In genomic region chr12:25364529-25365339, GRCh38 we compare ENCODE assay signal across 9 cellular contexts.
A peak's percentile ranks its signal among the peaks of the same experiment; 100 is the strongest.
DNase-seq lines count a peak whose midpoint lies in the region; ATAC-seq and TF ChIP-seq lines count a peak whose summit lies in the region.
"Had no signal": no experiment of that assay in that cellular context is flagged by ENCODE, and none has a peak within 500 bp of the region (broad histone marks: within the 10 kb centered on the region; RNA-seq: fewer than 3 reads in every experiment).

No MANE protein-coding gene starts in this region.

- intact Hi-C loops in Right ventricle myocardium superior (cut with DNase I) (no loop called here), spleen (cut with DNase I; ENCODE audit: low total_unique reads) (no loop called here), CD14-positive monocyte (cut with micrococcal nuclease) (no loop called here)

- no peaks in the 10 kb centered on the region for H3K27me3 ChIP-seq in HUES6 (ENCODE audit: control insufficient read depth, insufficient read depth, low read length)
- H3K27me3 ChIP-seq in spleen (replicated peaks in 1 of 7) = no peaks in the 10 kb centered on the region

- no peaks in the 10 kb centered on the region for H3K36me3 Mint-ChIP-seq in glutamatergic neuron (ENCODE audit: unreplicated experiment)
- no peaks in the 10 kb centered on the region for H3K36me3 Mint-ChIP-seq in CD14-positive monocyte
- H3K36me3 Mint-ChIP-seq: brain had no signal

- H3K4me3 Mint-ChIP-seq in glutamatergic neuron (ENCODE audit: unreplicated experiment) (no peak overlapping the region), CD14-positive monocyte (no peak overlapping the region)
- H3K4me3 Mint-ChIP-seq: brain had no signal

- peak overlapping the region; percentile 55; the same call in 1 of the 2 replicates for H3K27ac ChIP-seq in HUES6 (ENCODE audit: low read depth, low read length)
- H3K27ac ChIP-seq in spleen = no peak overlapping the region

- peaks cover 13% of the 10 kb centered on the region for H3K4me1 Mint-ChIP-seq in glutamatergic neuron (ENCODE audit: low read depth, unreplicated experiment)
- peaks cover 7% of the 10 kb centered on the region for H3K4me1 Mint-ChIP-seq in CD14-positive monocyte

- WGBS in spleen, 5 donors = 28 to 35% (median 32%) methylated on average over 5 of the region's 5 CpGs

- H3K27ac Mint-ChIP-seq in glutamatergic neuron (ENCODE audit: unreplicated experiment) (peak overlapping the region; percentile 3), CD14-positive monocyte (no peak overlapping the region)
- H3K27ac Mint-ChIP-seq: brain had no signal

- peak; percentile 72 for ATAC-seq in GM21576 (IDR thresholded peaks at IDR 0.05; ENCODE audit: unreplicated experiment)
- no peak for ATAC-seq in Right ventricle myocardium superior (ENCODE audit: poor library complexity)

- no peaks in the 10 kb centered on the region for H3K9me3 Mint-ChIP-seq in glutamatergic neuron (ENCODE audit: unreplicated experiment)
- H3K9me3 Mint-ChIP-seq in CD14-positive monocyte = peaks cover 0 to 4% (median 0%) of the 10 kb centered on the region in 7 donors
- H3K9me3 Mint-ChIP-seq: brain had no signal

- in situ Hi-C loops in GM13976 (cut with MboI; ENCODE audit: low sequenced_read_pairs, unreplicated experiment) = no loop called here

- no peak overlapping the region for H3K4me3 ChIP-seq in HUES6 (ENCODE audit: low read depth, low read length)
- peak overlapping the region in 1 of 8 donors; percentile 49 for H3K4me3 ChIP-seq in spleen

- DNase-seq in GM13976 (ENCODE audit: low spot score) = peak; percentile 55
- DNase-seq in glutamatergic neuron = no peak
- no peak for DNase-seq in Right ventricle myocardium superior
- no peak for DNase-seq in spleen
- DNase-seq in CD14-positive monocyte (ENCODE audit: low spot score) = no peak
- DNase-seq in GM19240 (ENCODE audit: insufficient read length, low spot score) = no peak

- H3K36me3 ChIP-seq in HUES6 (ENCODE audit: control insufficient read depth, insufficient read depth, low read length) (no peaks in the 10 kb centered on the region), spleen (no peaks in the 10 kb centered on the region)

- H3K9me3 ChIP-seq in HUES6 (ENCODE audit: control insufficient read depth, insufficient read depth, low read depth, low read length) (peaks cover 8% of the 10 kb centered on the region; the same call in 1 of the 2 replicates), spleen (no peaks in the 10 kb centered on the region)

- peaks cover 15% of the 10 kb centered on the region for H3K4me1 ChIP-seq in HUES6 (ENCODE audit: control insufficient read depth, insufficient read depth, low read length)
- peaks cover 0 to 18% (median 0%) of the 10 kb centered on the region in 6 donors for H3K4me1 ChIP-seq in spleen

- no peak for TF ChIP-seq CTCF in GM13976 (IDR thresholded peaks at IDR 0.05; ENCODE audit: borderline replicate concordance, control extremely low read depth, extremely low read depth, insufficient read depth, missing control alignments)
- no peak for TF ChIP-seq CTCF in glutamatergic neuron (IDR thresholded peaks at IDR 0.05; ENCODE audit: partially characterized antibody, unreplicated experiment)
- TF ChIP-seq CTCF in spleen (IDR thresholded peaks at IDR 0.05 in 8 of 11, conservative IDR thresholded peaks at IDR 0.05 in 3 of 11) = no peak
- TF ChIP-seq CTCF in CD14-positive monocyte (IDR thresholded peaks at IDR 0.05) = no peak

- no peak for TF ChIP-seq POLR2A in spleen (IDR thresholded peaks at IDR 0.05)

- H3K27me3 Mint-ChIP-seq in glutamatergic neuron (ENCODE audit: unreplicated experiment) (no peaks in the 10 kb centered on the region), CD14-positive monocyte (ENCODE audit: low read depth in 3 of 3) (peaks cover 0 to 6% (median 3%) of the 10 kb centered on the region in 3 donors)

- no peak overlapping the region for H3K9ac ChIP-seq in HUES6 (ENCODE audit: low read length)
